ENCODE assay signal across 1 cellular context in the genomic region with DNA sequence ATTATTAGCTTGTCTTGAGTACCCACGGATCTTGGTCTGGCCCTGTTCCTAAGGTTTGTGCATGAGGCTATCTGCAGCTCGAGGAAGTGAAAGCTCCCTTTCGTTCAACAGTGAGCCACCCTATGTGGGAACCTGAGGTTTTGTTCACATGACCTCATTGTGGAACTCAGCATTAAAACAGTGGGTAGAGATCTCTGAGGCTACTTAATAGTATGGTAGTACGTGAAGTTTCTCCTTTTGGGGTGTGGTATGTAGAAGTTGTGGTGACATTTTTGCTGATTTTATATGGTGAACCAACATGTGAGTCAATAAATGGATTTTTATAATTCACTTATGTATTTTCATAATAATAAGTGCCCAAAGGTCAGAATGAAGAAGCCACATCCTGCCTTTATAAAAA.
TF ChIP-seq lines count a peak whose summit lies in the region.

No MANE protein-coding gene starts in this region.

TF ChIP-seq in HepG2, 621 proteins besides CTCF, POLR2A, EP300 and RAD21 (continued from another document):
- TF ChIP-seq, protein P1, sequence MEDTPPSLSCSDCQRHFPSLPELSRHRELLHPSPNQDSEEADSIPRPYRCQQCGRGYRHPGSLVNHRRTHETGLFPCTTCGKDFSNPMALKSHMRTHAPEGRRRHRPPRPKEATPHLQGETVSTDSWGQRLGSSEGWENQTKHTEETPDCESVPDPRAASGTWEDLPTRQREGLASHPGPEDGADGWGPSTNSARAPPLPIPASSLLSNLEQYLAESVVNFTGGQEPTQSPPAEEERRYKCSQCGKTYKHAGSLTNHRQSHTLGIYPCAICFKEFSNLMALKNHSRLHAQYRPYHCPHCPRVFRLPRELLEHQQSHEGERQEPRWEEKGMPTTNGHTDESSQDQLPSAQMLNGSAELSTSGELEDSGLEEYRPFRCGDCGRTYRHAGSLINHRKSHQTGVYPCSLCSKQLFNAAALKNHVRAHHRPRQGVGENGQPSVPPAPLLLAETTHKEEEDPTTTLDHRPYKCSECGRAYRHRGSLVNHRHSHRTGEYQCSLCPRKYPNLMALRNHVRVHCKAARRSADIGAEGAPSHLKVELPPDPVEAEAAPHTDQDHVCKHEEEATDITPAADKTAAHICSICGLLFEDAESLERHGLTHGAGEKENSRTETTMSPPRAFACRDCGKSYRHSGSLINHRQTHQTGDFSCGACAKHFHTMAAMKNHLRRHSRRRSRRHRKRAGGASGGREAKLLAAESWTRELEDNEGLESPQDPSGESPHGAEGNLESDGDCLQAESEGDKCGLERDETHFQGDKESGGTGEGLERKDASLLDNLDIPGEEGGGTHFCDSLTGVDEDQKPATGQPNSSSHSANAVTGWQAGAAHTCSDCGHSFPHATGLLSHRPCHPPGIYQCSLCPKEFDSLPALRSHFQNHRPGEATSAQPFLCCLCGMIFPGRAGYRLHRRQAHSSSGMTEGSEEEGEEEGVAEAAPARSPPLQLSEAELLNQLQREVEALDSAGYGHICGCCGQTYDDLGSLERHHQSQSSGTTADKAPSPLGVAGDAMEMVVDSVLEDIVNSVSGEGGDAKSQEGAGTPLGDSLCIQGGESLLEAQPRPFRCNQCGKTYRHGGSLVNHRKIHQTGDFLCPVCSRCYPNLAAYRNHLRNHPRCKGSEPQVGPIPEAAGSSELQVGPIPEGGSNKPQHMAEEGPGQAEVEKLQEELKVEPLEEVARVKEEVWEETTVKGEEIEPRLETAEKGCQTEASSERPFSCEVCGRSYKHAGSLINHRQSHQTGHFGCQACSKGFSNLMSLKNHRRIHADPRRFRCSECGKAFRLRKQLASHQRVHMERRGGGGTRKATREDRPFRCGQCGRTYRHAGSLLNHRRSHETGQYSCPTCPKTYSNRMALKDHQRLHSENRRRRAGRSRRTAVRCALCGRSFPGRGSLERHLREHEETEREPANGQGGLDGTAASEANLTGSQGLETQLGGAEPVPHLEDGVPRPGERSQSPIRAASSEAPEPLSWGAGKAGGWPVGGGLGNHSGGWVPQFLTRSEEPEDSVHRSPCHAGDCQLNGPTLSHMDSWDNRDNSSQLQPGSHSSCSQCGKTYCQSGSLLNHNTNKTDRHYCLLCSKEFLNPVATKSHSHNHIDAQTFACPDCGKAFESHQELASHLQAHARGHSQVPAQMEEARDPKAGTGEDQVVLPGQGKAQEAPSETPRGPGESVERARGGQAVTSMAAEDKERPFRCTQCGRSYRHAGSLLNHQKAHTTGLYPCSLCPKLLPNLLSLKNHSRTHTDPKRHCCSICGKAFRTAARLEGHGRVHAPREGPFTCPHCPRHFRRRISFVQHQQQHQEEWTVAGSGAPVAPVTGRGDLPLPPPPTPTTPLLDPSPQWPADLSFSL (CRISPR knock-in tag; IDR thresholded peaks at IDR 0.05), result no peak
- TF ChIP-seq, protein P2, sequence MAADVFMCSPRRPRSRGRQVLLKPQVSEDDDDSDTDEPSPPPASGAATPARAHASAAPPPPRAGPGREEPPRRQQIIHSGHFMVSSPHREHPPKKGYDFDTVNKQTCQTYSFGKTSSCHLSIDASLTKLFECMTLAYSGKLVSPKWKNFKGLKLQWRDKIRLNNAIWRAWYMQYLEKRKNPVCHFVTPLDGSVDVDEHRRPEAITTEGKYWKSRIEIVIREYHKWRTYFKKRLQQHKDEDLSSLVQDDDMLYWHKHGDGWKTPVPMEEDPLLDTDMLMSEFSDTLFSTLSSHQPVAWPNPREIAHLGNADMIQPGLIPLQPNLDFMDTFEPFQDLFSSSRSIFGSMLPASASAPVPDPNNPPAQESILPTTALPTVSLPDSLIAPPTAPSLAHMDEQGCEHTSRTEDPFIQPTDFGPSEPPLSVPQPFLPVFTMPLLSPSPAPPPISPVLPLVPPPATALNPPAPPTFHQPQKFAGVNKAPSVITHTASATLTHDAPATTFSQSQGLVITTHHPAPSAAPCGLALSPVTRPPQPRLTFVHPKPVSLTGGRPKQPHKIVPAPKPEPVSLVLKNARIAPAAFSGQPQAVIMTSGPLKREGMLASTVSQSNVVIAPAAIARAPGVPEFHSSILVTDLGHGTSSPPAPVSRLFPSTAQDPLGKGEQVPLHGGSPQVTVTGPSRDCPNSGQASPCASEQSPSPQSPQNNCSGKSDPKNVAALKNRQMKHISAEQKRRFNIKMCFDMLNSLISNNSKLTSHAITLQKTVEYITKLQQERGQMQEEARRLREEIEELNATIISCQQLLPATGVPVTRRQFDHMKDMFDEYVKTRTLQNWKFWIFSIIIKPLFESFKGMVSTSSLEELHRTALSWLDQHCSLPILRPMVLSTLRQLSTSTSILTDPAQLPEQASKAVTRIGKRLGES (CRISPR knock-in tag; IDR thresholded peaks at IDR 0.05; ENCODE audit: borderline replicate concordance), result no peak
